Comparison of ENCODE assay signal across 13 cellular contexts in genomic region chr1:187261637-187262036, GRCh38.
DNase-seq lines count a peak whose midpoint lies in the region; ATAC-seq and FAIRE-seq lines count a peak whose summit lies in the region.
"Had no signal": no experiment of that assay in that cellular context is flagged by ENCODE, and none has a peak within 500 bp of the region (broad histone marks: within the 10 kb centered on the region; RNA-seq: fewer than 3 reads in every experiment).

No MANE protein-coding gene starts in this region.

- peak; percentile 25 for DNase-seq in NCI-H2171 treated with DMSO at 0.1 percent for 48 hours (lab: John Stamatoyannopoulos, UW)
- DNase-seq in NCI-H2171 (lab: John Stamatoyannopoulos, UW) = no peak
- peak; percentile 94 for DNase-seq in NCI-H2107 treated with DMSO at 0.1 percent for 48 hours (lab: John Stamatoyannopoulos, UW; ENCODE audit: unreplicated experiment)
- DNase-seq in astrocyte of the hippocampus (ENCODE audit: low read depth, low spot score) = peak; percentile 18
- peak; percentile 26 for DNase-seq in renal cortical epithelial cell (ENCODE audit: low read depth)
- DNase-seq in NCI-H510A (lab: John Stamatoyannopoulos, UW) = no peak
- no peak for DNase-seq in GM19239 (ENCODE audit: insufficient read length, low spot score)
- DNase-seq in activated T-cell treated with anti-CD3 and anti-CD28 coated beads, Interleukin-2, amount 50 U/mL, for 72 hours = no peak
- DNase-seq: activated CD8-positive, alpha-beta T cell treated with anti-CD3 and anti-CD28 coated beads for 36 hours; activated effector memory CD4-positive, alpha-beta T cell treated with Interleukin-2 at 50 U/mL for 16 hours; effector CD4-positive, alpha-beta T cell; NCI-H2029 treated with DMSO at 0.1 percent for 48 hours; transverse colon had no signal

- no peak overlapping the region for H3K27ac Mint-ChIP-seq in activated T-cell treated with anti-CD3 and anti-CD28 coated beads, Interleukin-2, amount 50 U/mL, for 72 hours
- H3K27ac Mint-ChIP-seq: activated CD8-positive, alpha-beta T cell treated with anti-CD3 and anti-CD28 coated beads for 36 hours had no signal

- ATAC-seq in activated T-cell treated with anti-CD3 and anti-CD28 coated beads, Interleukin-2, amount 50 U/mL, for 72 hours (replicated peaks in 1 of 2) = no peak
- ATAC-seq: activated CD8-positive, alpha-beta T cell treated with anti-CD3 and anti-CD28 coated beads for 36 hours had no signal

- no peaks in the 10 kb centered on the region for H3K4me1 Mint-ChIP-seq in activated T-cell treated with anti-CD3 and anti-CD28 coated beads, Interleukin-2, amount 50 U/mL, for 72 hours (ENCODE audit: low read depth)

- H3K36me3 Mint-ChIP-seq in activated T-cell treated with anti-CD3 and anti-CD28 coated beads, Interleukin-2, amount 50 U/mL, for 72 hours (ENCODE audit: insufficient read depth in 2 of 2) = no peaks in the 10 kb centered on the region

- H3K27me3 Mint-ChIP-seq in activated T-cell treated with anti-CD3 and anti-CD28 coated beads, Interleukin-2, amount 50 U/mL, for 72 hours (ENCODE audit: low read depth) = no peaks in the 10 kb centered on the region
- H3K27me3 Mint-ChIP-seq: activated CD8-positive, alpha-beta T cell treated with anti-CD3 and anti-CD28 coated beads for 36 hours had no signal

- H3K9me3 Mint-ChIP-seq in activated T-cell treated with anti-CD3 and anti-CD28 coated beads, Interleukin-2, amount 50 U/mL, for 72 hours = no peaks in the 10 kb centered on the region
- H3K9me3 Mint-ChIP-seq: activated CD8-positive, alpha-beta T cell treated with anti-CD3 and anti-CD28 coated beads for 36 hours had no signal

- no peak for FAIRE-seq in GM19239 (lab: Jason Lieb, UNC)

- H3K4me3 Mint-ChIP-seq in activated T-cell treated with anti-CD3 and anti-CD28 coated beads, Interleukin-2, amount 50 U/mL, for 72 hours = no peak overlapping the region
- H3K4me3 Mint-ChIP-seq: activated CD8-positive, alpha-beta T cell treated with anti-CD3 and anti-CD28 coated beads for 36 hours had no signal

Comparison
In these comparisons a context has a peak if more than half of its experiments do, and no peak if none do; other contexts are left out.
1. DNase-seq: peak in NCI-H2171 treated with DMSO at 0.1 percent for 48 hours (single experiment), NCI-H2107 treated with DMSO at 0.1 percent for 48 hours (single experiment), astrocyte of the hippocampus (single experiment) and renal cortical epithelial cell (single experiment); none in NCI-H2171 (single experiment), NCI-H510A (single experiment), GM19239 (single experiment) and activated T-cell treated with anti-CD3 and anti-CD28 coated beads, Interleukin-2, amount 50 U/mL, for 72 hours (0 of 2).